In genomic region chr1:11768821-11769220, GRCh38 we compare ENCODE assay signal across 2 cellular contexts.
TF ChIP-seq lines count a peak whose summit lies in the region.

No MANE protein-coding gene starts in this region.

TF ChIP-seq in HCT116, 20 proteins besides CTCF, POLR2A, EP300 and RAD21:
- TF ChIP-seq POLR2AphosphoS5 (IDR thresholded peaks at IDR 0.05; ENCODE audit: low read depth, low read length) (no peak), JUND (IDR thresholded peaks at IDR 0.05) (no peak), ATF3 (IDR thresholded peaks at IDR 0.05) (no peak), EGR1 (IDR thresholded peaks at IDR 0.05; ENCODE audit: low read depth) (no peak), ELF1 (IDR thresholded peaks at IDR 0.05; ENCODE audit: borderline replicate concordance, low read depth) (no peak), SIN3A (IDR thresholded peaks at IDR 0.05; ENCODE audit: low read depth) (no peak), SP1 (IDR thresholded peaks at IDR 0.05; ENCODE audit: low read depth) (no peak), TCF7L2 (IDR thresholded peaks at IDR 0.05; ENCODE audit: borderline replicate concordance, extremely low read depth, insufficient read depth, insufficient read length) (no peak), EZH2 (IDR thresholded peaks at IDR 0.05) (no peak), CEBPB (IDR thresholded peaks at IDR 0.05; ENCODE audit: low read depth) (no peak), CBX3 (IDR thresholded peaks at IDR 0.05; ENCODE audit: low read depth) (no peak), SRF (IDR thresholded peaks at IDR 0.05; ENCODE audit: low read depth) (no peak), FOSL1 (IDR thresholded peaks at IDR 0.05; ENCODE audit: low read depth) (no peak), EZH2phosphoT487 (IDR thresholded peaks at IDR 0.05; ENCODE audit: borderline replicate concordance) (no peak), ZFX (IDR thresholded peaks at IDR 0.05) (no peak)
- TF ChIP-seq, protein P1, sequence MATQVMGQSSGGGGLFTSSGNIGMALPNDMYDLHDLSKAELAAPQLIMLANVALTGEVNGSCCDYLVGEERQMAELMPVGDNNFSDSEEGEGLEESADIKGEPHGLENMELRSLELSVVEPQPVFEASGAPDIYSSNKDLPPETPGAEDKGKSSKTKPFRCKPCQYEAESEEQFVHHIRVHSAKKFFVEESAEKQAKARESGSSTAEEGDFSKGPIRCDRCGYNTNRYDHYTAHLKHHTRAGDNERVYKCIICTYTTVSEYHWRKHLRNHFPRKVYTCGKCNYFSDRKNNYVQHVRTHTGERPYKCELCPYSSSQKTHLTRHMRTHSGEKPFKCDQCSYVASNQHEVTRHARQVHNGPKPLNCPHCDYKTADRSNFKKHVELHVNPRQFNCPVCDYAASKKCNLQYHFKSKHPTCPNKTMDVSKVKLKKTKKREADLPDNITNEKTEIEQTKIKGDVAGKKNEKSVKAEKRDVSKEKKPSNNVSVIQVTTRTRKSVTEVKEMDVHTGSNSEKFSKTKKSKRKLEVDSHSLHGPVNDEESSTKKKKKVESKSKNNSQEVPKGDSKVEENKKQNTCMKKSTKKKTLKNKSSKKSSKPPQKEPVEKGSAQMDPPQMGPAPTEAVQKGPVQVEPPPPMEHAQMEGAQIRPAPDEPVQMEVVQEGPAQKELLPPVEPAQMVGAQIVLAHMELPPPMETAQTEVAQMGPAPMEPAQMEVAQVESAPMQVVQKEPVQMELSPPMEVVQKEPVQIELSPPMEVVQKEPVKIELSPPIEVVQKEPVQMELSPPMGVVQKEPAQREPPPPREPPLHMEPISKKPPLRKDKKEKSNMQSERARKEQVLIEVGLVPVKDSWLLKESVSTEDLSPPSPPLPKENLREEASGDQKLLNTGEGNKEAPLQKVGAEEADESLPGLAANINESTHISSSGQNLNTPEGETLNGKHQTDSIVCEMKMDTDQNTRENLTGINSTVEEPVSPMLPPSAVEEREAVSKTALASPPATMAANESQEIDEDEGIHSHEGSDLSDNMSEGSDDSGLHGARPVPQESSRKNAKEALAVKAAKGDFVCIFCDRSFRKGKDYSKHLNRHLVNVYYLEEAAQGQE (IDR thresholded peaks at IDR 0.05; ENCODE audit: low read depth) = no peak
- TF ChIP-seq, protein P2, sequence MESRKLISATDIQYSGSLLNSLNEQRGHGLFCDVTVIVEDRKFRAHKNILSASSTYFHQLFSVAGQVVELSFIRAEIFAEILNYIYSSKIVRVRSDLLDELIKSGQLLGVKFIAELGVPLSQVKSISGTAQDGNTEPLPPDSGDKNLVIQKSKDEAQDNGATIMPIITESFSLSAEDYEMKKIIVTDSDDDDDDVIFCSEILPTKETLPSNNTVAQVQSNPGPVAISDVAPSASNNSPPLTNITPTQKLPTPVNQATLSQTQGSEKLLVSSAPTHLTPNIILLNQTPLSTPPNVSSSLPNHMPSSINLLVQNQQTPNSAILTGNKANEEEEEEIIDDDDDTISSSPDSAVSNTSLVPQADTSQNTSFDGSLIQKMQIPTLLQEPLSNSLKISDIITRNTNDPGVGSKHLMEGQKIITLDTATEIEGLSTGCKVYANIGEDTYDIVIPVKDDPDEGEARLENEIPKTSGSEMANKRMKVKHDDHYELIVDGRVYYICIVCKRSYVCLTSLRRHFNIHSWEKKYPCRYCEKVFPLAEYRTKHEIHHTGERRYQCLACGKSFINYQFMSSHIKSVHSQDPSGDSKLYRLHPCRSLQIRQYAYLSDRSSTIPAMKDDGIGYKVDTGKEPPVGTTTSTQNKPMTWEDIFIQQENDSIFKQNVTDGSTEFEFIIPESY (IDR thresholded peaks at IDR 0.05; ENCODE audit: extremely low read depth, insufficient replicate concordance, low read length) = no peak

TF ChIP-seq in endothelial cell of umbilical vein, 7 proteins besides CTCF, POLR2A, EP300 and RAD21:
- no peak for TF ChIP-seq MAX (IDR thresholded peaks at IDR 0.05; ENCODE audit: insufficient read depth, insufficient read length)
- no peak for TF ChIP-seq JUN (IDR thresholded peaks at IDR 0.05; ENCODE audit: borderline replicate concordance, insufficient read depth, insufficient read length, low read depth)
- no peak for TF ChIP-seq MYC (IDR thresholded peaks at IDR 0.05; ENCODE audit: low read depth, low read length)
- TF ChIP-seq FOS (IDR thresholded peaks at IDR 0.05; ENCODE audit: borderline replicate concordance, insufficient read depth, low read length) = no peak
- no peak for TF ChIP-seq POLR2AphosphoS5 (IDR thresholded peaks at IDR 0.05; ENCODE audit: insufficient read depth, low read depth, low read length)
- TF ChIP-seq GATA2 (IDR thresholded peaks at IDR 0.05; ENCODE audit: insufficient read depth, insufficient read length, low read depth, low read length) = no peak
- no peak for TF ChIP-seq EZH2 (IDR thresholded peaks at IDR 0.05; ENCODE audit: borderline replicate concordance, low read depth, low read length, severe bottlenecking)
TF ChIP-seq in endothelial cell of umbilical vein: peak in this region for 0.
